9 cellular contexts compared by ENCODE assay signal in genomic region chr11:48319813-48320212, GRCh38. TPM values are rescaled to one million over a fixed set of nuclear protein-coding genes. Genes with fewer than 3 reads are reported as not detected.
"Had no signal": no experiment of that assay in that cellular context is flagged by ENCODE, and none has a peak within 500 bp of the region (broad histone marks: within the 10 kb centered on the region; RNA-seq: fewer than 3 reads in every experiment).

No MANE protein-coding gene starts in this region.

RNA-seq across cellular contexts. Expression of gene OR4C3, which starts 4.9 kb away (rescaled TPM):
- total RNA-seq: LHCN-M2, MCF 10A, NCI-H460, OCI-LY7, PC-9, Right ventricle myocardium inferior, RPMI7951, SJCRH30, SK-MEL-5 had no signal

RNA-seq across cellular contexts. Expression of gene OR4S1, which starts 13.8 kb away (rescaled TPM):
- total RNA-seq: LHCN-M2, MCF 10A, NCI-H460, OCI-LY7, PC-9, Right ventricle myocardium inferior, RPMI7951, SJCRH30, SK-MEL-5 had no signal

RNA-seq across cellular contexts. Expression of gene OR4C5, which starts 46.5 kb away (rescaled TPM):
- total RNA-seq: LHCN-M2, MCF 10A, NCI-H460, OCI-LY7, PC-9, Right ventricle myocardium inferior, RPMI7951, SJCRH30, SK-MEL-5 had no signal

RNA-seq across cellular contexts. Expression of gene OR4X1, which starts 56.2 kb away (rescaled TPM):
- total RNA-seq: LHCN-M2, MCF 10A, NCI-H460, OCI-LY7, PC-9, Right ventricle myocardium inferior, RPMI7951, SJCRH30, SK-MEL-5 had no signal
